25 cellular contexts compared by ENCODE assay signal in genomic region chr19:17544418-17544817, GRCh38.
"Had no signal": no experiment of that assay in that cellular context is flagged by ENCODE, and none has a peak within 500 bp of the region (broad histone marks: within the 10 kb centered on the region; RNA-seq: fewer than 3 reads in every experiment).

No MANE protein-coding gene starts in this region.

- H3K27ac Mint-ChIP-seq: activated CD8-positive, alpha-beta T cell treated with anti-CD3 and anti-CD28 coated beads for 36 hours; activated naive CD4-positive, alpha-beta T cell treated with anti-CD3 and anti-CD28 coated beads, Interleukin-2, amount 10 ng/mL, durations not matched to agents 7 days and 5 days; activated naive CD8-positive, alpha-beta T cell treated with anti-CD3 and anti-CD28 coated beads for 36 hours; activated T-cell treated with anti-CD3 and anti-CD28 coated beads, Interleukin-2, amount 50 U/mL, for 72 hours; activated T-helper 2 cell treated with anti-CD3 and anti-CD28 coated beads, Interferon-gamma antibody, Interleukin-2, Interleukin-4, amounts not matched to agents 10 μg/mL and 5 μg/mL and 100 μg/mL, durations not matched to agents 14 hours and 24 hours and 36 hours had no signal

- H3K4me3 Mint-ChIP-seq: activated CD8-positive, alpha-beta T cell treated with anti-CD3 and anti-CD28 coated beads for 36 hours; activated naive CD4-positive, alpha-beta T cell treated with anti-CD3 and anti-CD28 coated beads, Interleukin-2, amount 10 ng/mL, durations not matched to agents 7 days and 5 days; activated naive CD8-positive, alpha-beta T cell treated with anti-CD3 and anti-CD28 coated beads for 36 hours; activated T-cell treated with anti-CD3 and anti-CD28 coated beads, Interleukin-2, amount 50 U/mL, for 72 hours; T-cell had no signal

- FAIRE-seq: RCC 7860 had no signal

- H3K36me3 Mint-ChIP-seq: activated naive CD4-positive, alpha-beta T cell treated with anti-CD3 and anti-CD28 coated beads, Interleukin-2, amount 10 ng/mL, durations not matched to agents 7 days and 5 days; activated naive CD8-positive, alpha-beta T cell treated with anti-CD3 and anti-CD28 coated beads for 36 hours; T-cell had no signal

- DNase-seq: activated CD4-positive, alpha-beta T cell treated with anti-CD3 and anti-CD28 coated beads for 4 hours; activated CD8-positive, alpha-beta memory T cell treated with anti-CD3 and anti-CD28 coated beads, Interleukin-2, amount 50 U/mL, for 4 hours; activated CD8-positive, alpha-beta T cell treated with anti-CD3 and anti-CD28 coated beads for 36 hours; activated gamma-delta T cell treated with Interleukin-2 at 50 U/mL for 16 hours; activated naive CD4-positive, alpha-beta T cell treated with anti-CD3 and anti-CD28 coated beads, Interleukin-2, amount 10 ng/mL, durations not matched to agents 7 days and 5 days; activated naive CD8-positive, alpha-beta T cell treated with anti-CD3 and anti-CD28 coated beads for 36 hours; activated T-cell treated with anti-CD3 and anti-CD28 coated beads, Interleukin-2, amount 50 U/mL, for 72 hours; brain microvascular endothelial cell; NCI-H1092 treated with DMSO at 0.1 percent for 48 hours; NCI-H1417 treated with DMSO at 0.1 percent for 48 hours; NCI-H1694; NCI-H2029; NCI-H2107; NCI-H2171 treated with DMSO at 0.1 percent for 48 hours; NCI-H226; NCI-H69; NK-92 treated with Interleukin-12 subunit alpha and Interleukin-12 subunit beta, amount 100 ng/mL, for 24 hours; T-cell; T-helper 2 cell; T1000 had no signal

- H3K9me3 Mint-ChIP-seq: activated CD8-positive, alpha-beta T cell treated with anti-CD3 and anti-CD28 coated beads for 36 hours; activated naive CD8-positive, alpha-beta T cell treated with anti-CD3 and anti-CD28 coated beads for 36 hours; activated T-cell treated with anti-CD3 and anti-CD28 coated beads, Interleukin-2, amount 50 U/mL, for 72 hours; activated T-helper 2 cell treated with anti-CD3 and anti-CD28 coated beads, Interferon-gamma antibody, Interleukin-2, Interleukin-4, amounts not matched to agents 10 μg/mL and 5 μg/mL and 100 μg/mL, durations not matched to agents 14 hours and 24 hours and 36 hours; T-cell had no signal

- H3K4me3 ChIP-seq: cardiac muscle cell, SK-N-MC had no signal

- H3K27me3 Mint-ChIP-seq: activated naive CD8-positive, alpha-beta T cell treated with anti-CD3 and anti-CD28 coated beads for 36 hours; T-cell had no signal

- H3K36me3 ChIP-seq: brain microvascular endothelial cell, cardiac muscle cell had no signal

- H3K27me3 ChIP-seq: brain microvascular endothelial cell, cardiac muscle cell had no signal

- H3K27ac ChIP-seq: brain microvascular endothelial cell, cardiac muscle cell, SK-N-MC, VCaP had no signal
